In the genomic region with DNA sequence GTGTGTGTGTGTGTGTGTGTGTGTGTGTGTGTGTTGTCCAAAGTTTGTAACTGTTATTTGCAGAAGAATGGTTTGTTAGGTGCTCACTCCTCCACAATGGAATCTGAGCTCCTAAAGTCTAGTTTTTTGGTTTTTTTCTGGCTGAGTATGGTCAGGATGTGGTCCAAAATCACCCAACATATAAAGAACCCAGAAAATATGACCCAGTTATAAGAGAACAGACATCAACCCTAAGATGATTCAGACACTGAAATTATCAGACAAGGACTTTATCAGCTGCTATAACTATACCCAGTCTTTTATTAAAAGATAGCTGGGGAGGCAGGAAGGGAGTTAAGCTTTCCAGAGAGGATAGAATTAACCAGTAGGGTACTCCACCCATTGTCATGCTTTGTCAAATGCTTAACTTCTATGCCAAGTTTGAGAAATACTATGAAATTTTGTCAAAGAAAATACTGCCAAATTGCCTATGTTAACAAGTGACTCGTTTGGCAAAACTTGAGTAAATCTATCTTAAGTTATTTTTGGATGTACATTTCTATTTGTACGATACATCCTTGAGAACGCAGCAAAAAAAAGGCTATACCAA, we compare ENCODE assay signal across 26 cellular contexts. TPM values are rescaled to one million over a fixed set of nuclear protein-coding genes. Genes with fewer than 3 reads are reported as not detected.
DNase-seq lines count a peak whose midpoint lies in the region; ATAC-seq, FAIRE-seq and TF ChIP-seq lines count a peak whose summit lies in the region.
"Had no signal": no experiment of that assay in that cellular context is flagged by ENCODE, and none has a peak within 500 bp of the region (broad histone marks: within the 10 kb centered on the region; RNA-seq: fewer than 3 reads in every experiment).

No MANE protein-coding gene starts in this region.

- H3K27ac Mint-ChIP-seq in activated naive CD8-positive, alpha-beta T cell treated with anti-CD3 and anti-CD28 coated beads, Interleukin-2, amount 10 ng/mL, durations not matched to agents 7 days and 5 days = peak overlapping the region; percentile 5
- no peak overlapping the region for H3K27ac Mint-ChIP-seq in activated naive CD8-positive, alpha-beta T cell treated with anti-CD3 and anti-CD28 coated beads for 36 hours
- H3K27ac Mint-ChIP-seq in T-helper 17 cell (peak overlapping the region; percentile 89), endothelial cell (ENCODE audit: unreplicated experiment) (no peak overlapping the region)

- H3K36me3 Mint-ChIP-seq in activated naive CD8-positive, alpha-beta T cell treated with anti-CD3 and anti-CD28 coated beads, Interleukin-2, amount 10 ng/mL, durations not matched to agents 7 days and 5 days = peaks cover 33% of the 10 kb centered on the region
- H3K36me3 Mint-ChIP-seq in activated naive CD8-positive, alpha-beta T cell treated with anti-CD3 and anti-CD28 coated beads for 36 hours = peaks cover 11% of the 10 kb centered on the region
- H3K36me3 Mint-ChIP-seq in T-helper 17 cell (ENCODE audit: low read depth) (no peaks in the 10 kb centered on the region), endothelial cell (ENCODE audit: low read depth, unreplicated experiment) (peaks cover 3% of the 10 kb centered on the region)

- H3K9me3 Mint-ChIP-seq in activated naive CD8-positive, alpha-beta T cell treated with anti-CD3 and anti-CD28 coated beads, Interleukin-2, amount 10 ng/mL, durations not matched to agents 7 days and 5 days = no peaks in the 10 kb centered on the region
- H3K9me3 Mint-ChIP-seq in activated naive CD8-positive, alpha-beta T cell treated with anti-CD3 and anti-CD28 coated beads for 36 hours = no peaks in the 10 kb centered on the region
- no peaks in the 10 kb centered on the region for H3K9me3 Mint-ChIP-seq in endothelial cell (ENCODE audit: unreplicated experiment)
- H3K9me3 Mint-ChIP-seq: naive thymus-derived CD8-positive, alpha-beta T cell had no signal

- no peak for DNase-seq in activated naive CD8-positive, alpha-beta T cell treated with anti-CD3 and anti-CD28 coated beads, Interleukin-2, amount 10 ng/mL, durations not matched to agents 7 days and 5 days
- DNase-seq in activated naive CD8-positive, alpha-beta T cell treated with anti-CD3 and anti-CD28 coated beads for 36 hours = no peak
- DNase-seq in T-helper 17 cell (no peak), fibroblast of peridontal ligament (ENCODE audit: extremely low read depth) (peak; percentile 58), RCC 7860 (ENCODE audit: low spot score) (no peak), endothelial cell (ENCODE audit: low spot score) (no peak)
- DNase-seq: ACHN; activated CD4-positive, alpha-beta T cell treated with anti-CD3 and anti-CD28 coated beads for 4 hours; Calu3; HCEC 1CT; KG1; kidney; midbrain; MM.1S; naive thymus-derived CD8-positive, alpha-beta T cell; NCI-H1417 treated with DMSO at 0.1 percent for 48 hours; NCI-H2081; NCI-H2227 treated with DMSO at 0.1 percent for 48 hours; NCI-H526 treated with DMSO at 0.1 percent for 48 hours; Peyer's patch; SJCRH30; transverse colon had no signal

- TF ChIP-seq CTCF in endothelial cell (IDR thresholded peaks at IDR 0.05; ENCODE audit: unreplicated experiment) = no peak

- H3K4me3 Mint-ChIP-seq in activated naive CD8-positive, alpha-beta T cell treated with anti-CD3 and anti-CD28 coated beads, Interleukin-2, amount 10 ng/mL, durations not matched to agents 7 days and 5 days = no peak overlapping the region
- no peak overlapping the region for H3K4me3 Mint-ChIP-seq in activated naive CD8-positive, alpha-beta T cell treated with anti-CD3 and anti-CD28 coated beads for 36 hours
- H3K4me3 Mint-ChIP-seq in T-helper 17 cell (peak overlapping the region; percentile 73), endothelial cell (ENCODE audit: unreplicated experiment) (no peak overlapping the region)
- H3K4me3 Mint-ChIP-seq: naive thymus-derived CD8-positive, alpha-beta T cell had no signal

- peak; percentile 36 for ATAC-seq in activated naive CD8-positive, alpha-beta T cell treated with anti-CD3 and anti-CD28 coated beads, Interleukin-2, amount 10 ng/mL, durations not matched to agents 7 days and 5 days (ENCODE audit: low read depth)
- ATAC-seq in T-helper 17 cell (peak; percentile 64), GM18858 (IDR thresholded peaks at IDR 0.05; ENCODE audit: unreplicated experiment) (no peak)
- ATAC-seq: naive thymus-derived CD8-positive, alpha-beta T cell had no signal

- H3K27me3 Mint-ChIP-seq in activated naive CD8-positive, alpha-beta T cell treated with anti-CD3 and anti-CD28 coated beads, Interleukin-2, amount 10 ng/mL, durations not matched to agents 7 days and 5 days = no peaks in the 10 kb centered on the region
- H3K27me3 Mint-ChIP-seq in activated naive CD8-positive, alpha-beta T cell treated with anti-CD3 and anti-CD28 coated beads for 36 hours = no peaks in the 10 kb centered on the region
- H3K27me3 Mint-ChIP-seq in T-helper 17 cell (no peaks in the 10 kb centered on the region), endothelial cell (ENCODE audit: unreplicated experiment) (no peaks in the 10 kb centered on the region)
- H3K27me3 Mint-ChIP-seq: naive thymus-derived CD8-positive, alpha-beta T cell had no signal

- POLR2A ChIA-PET in activated naive CD8-positive, alpha-beta T cell treated with anti-CD3 and anti-CD28 coated beads, Interleukin-2, amount 10 ng/mL, durations not matched to agents 7 days and 5 days (lab: Charles Lee) = interaction anchor here (1.1 kb wide), 1 partner anchor 11 kb away, joined by 5 read pairs; no protein-coding TSS in a partner anchor

- H3K4me1 Mint-ChIP-seq in activated naive CD8-positive, alpha-beta T cell treated with anti-CD3 and anti-CD28 coated beads, Interleukin-2, amount 10 ng/mL, durations not matched to agents 7 days and 5 days = peaks cover 9% of the 10 kb centered on the region
- H3K4me1 Mint-ChIP-seq in activated naive CD8-positive, alpha-beta T cell treated with anti-CD3 and anti-CD28 coated beads for 36 hours = peaks cover 10% of the 10 kb centered on the region
- H3K4me1 Mint-ChIP-seq in T-helper 17 cell (peaks cover 28% of the 10 kb centered on the region), endothelial cell (ENCODE audit: unreplicated experiment) (peaks cover 23% of the 10 kb centered on the region)

- no peaks in the 10 kb centered on the region for H3K9me3 ChIP-seq in T-helper 17 cell (ENCODE audit: control insufficient read depth, low read length, poor library complexity, severe bottlenecking)
- H3K9me3 ChIP-seq: BLaER1, Peyer's patch, SJCRH30, transverse colon had no signal

- no peak for FAIRE-seq in RCC 7860 (lab: Jason Lieb, UNC)
- FAIRE-seq: endothelial cell of umbilical vein, kidney, TTC549 had no signal

RNA-seq across cellular contexts. Expression of a gene that starts 57.5 kb away (rescaled TPM):
- total RNA-seq in activated naive CD8-positive, alpha-beta T cell treated with anti-CD3 and anti-CD28 coated beads, Interleukin-2, amount 10 ng/mL, durations not matched to agents 7 days and 5 days = 10 to 100 TPM; 76.9 to 77.6 TPM
- 10 to 100 TPM; 53.1 to 55.0 TPM for total RNA-seq in activated naive CD8-positive, alpha-beta T cell treated with anti-CD3 and anti-CD28 coated beads for 36 hours
- total RNA-seq in T-helper 17 cell = 100 to 1,000 TPM; 129 to 134 TPM
- 40.8 TPM for total RNA-seq in endothelial cell (ENCODE audit: unreplicated experiment)

Comparison
In these comparisons a context has a peak if more than half of its experiments do, and no peak if none do; other contexts are left out.
1. H3K27ac Mint-ChIP-seq: peak in activated naive CD8-positive, alpha-beta T cell treated with anti-CD3 and anti-CD28 coated beads, Interleukin-2, amount 10 ng/mL, durations not matched to agents 7 days and 5 days (single experiment) and T-helper 17 cell (single experiment); none in activated naive CD8-positive, alpha-beta T cell treated with anti-CD3 and anti-CD28 coated beads for 36 hours (single experiment) and endothelial cell (single experiment).